9 cellular contexts compared by ENCODE assay signal in the genomic region with DNA sequence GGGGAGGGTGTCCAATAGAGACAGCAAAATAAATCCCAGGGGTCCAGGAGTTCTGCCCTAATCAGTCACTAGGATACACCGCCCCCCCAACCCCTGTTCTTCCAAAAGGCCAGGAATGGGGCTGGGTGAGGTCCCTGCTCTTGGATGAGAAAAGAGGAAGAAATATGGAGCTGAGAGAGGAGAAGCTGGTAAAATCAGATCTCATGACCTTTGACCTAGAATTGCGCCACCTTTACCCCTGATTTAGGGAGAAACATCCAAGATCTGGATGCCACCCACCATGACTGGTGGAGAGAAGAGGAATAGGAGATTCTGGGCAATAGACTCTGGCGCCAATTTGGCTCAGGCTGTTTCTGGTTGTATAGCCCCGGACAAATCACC. TPM values are rescaled to one million over a fixed set of nuclear protein-coding genes. Genes with fewer than 3 reads are reported as not detected.
DNase-seq lines count a peak whose midpoint lies in the region; ATAC-seq and TF ChIP-seq lines count a peak whose summit lies in the region.
"Had no signal": no experiment of that assay in that cellular context is flagged by ENCODE, and none has a peak within 500 bp of the region (broad histone marks: within the 10 kb centered on the region; RNA-seq: fewer than 3 reads in every experiment).

No MANE protein-coding gene starts in this region.

- no peaks in the 10 kb centered on the region for H3K27me3 Mint-ChIP-seq in activated T-cell treated with anti-CD3 and anti-CD28 coated beads, Interleukin-2, amount 50 U/mL, for 72 hours (ENCODE audit: low read depth)
- H3K27me3 Mint-ChIP-seq in activated CD4-positive, alpha-beta memory T cell treated with anti-CD3 and anti-CD28 coated beads, Interleukin-2, amount 10 ng/mL, durations not matched to agents 7 days and 5 days: no peaks in the 10 kb centered on the region

- DNase-seq in activated T-cell treated with anti-CD3 and anti-CD28 coated beads, Interleukin-2, amount 50 U/mL, for 72 hours: no peak
- DNase-seq in activated T-cell treated with anti-CD3 and anti-CD28 coated beads, Interleukin-2, amount 50 U/mL, for 48 hours: no peak
- DNase-seq in activated CD4-positive, alpha-beta memory T cell treated with anti-CD3 and anti-CD28 coated beads, Interleukin-2, amount 10 ng/mL, durations not matched to agents 7 days and 5 days: no peak
- DNase-seq in thyroid gland: no peak
- no peak for DNase-seq in effector CD4-positive, alpha-beta T cell
- no peak for DNase-seq in stimulated activated CD4-positive, alpha-beta T cell treated with anti-CD3 and anti-CD28 coated beads, Interleukin-4, amount 100 ng/mL, for 1 hour
- no peak for DNase-seq in NCI-H1694 treated with DMSO at 0.1 percent for 48 hours (lab: John Stamatoyannopoulos, UW)

- peaks cover 61% of the 10 kb centered on the region for H3K4me1 Mint-ChIP-seq in activated T-cell treated with anti-CD3 and anti-CD28 coated beads, Interleukin-2, amount 50 U/mL, for 72 hours (ENCODE audit: low read depth)
- H3K4me1 Mint-ChIP-seq in activated CD4-positive, alpha-beta memory T cell treated with anti-CD3 and anti-CD28 coated beads, Interleukin-2, amount 10 ng/mL, durations not matched to agents 7 days and 5 days: peaks cover 67% of the 10 kb centered on the region

- TF ChIP-seq POLR2A in thyroid gland (IDR thresholded peaks at IDR 0.05): no peak

- H3K27me3 ChIP-seq in layer of hippocampus (ENCODE audit: control insufficient read depth, insufficient read depth, low read length) (no peaks in the 10 kb centered on the region), thyroid gland (no peaks in the 10 kb centered on the region)

- peaks cover 18 to 19% of the 10 kb centered on the region in 2 donors for H3K36me3 ChIP-seq in thyroid gland

- H3K27ac ChIP-seq in layer of hippocampus (ENCODE audit: low read depth, low read length) (peak overlapping the region; percentile 73), thyroid gland (peak overlapping the region in 2 of 3 donors; percentile 56 to 74)

- H3K9me3 ChIP-seq in thyroid gland: no peaks in the 10 kb centered on the region

- H3K4me1 ChIP-seq in thyroid gland: peaks cover 42 to 50% of the 10 kb centered on the region in 2 donors

- CTCF ChIA-PET in activated CD4-positive, alpha-beta memory T cell treated with anti-CD3 and anti-CD28 coated beads, Interleukin-2, amount 10 ng/mL, durations not matched to agents 7 days and 5 days (lab: Charles Lee): interaction anchor here (2.6 kb wide), 1 partner anchor 45 kb away, joined by 21 read pairs; no protein-coding TSS in a partner anchor

- 85 to 94% methylated on average over 4 of the region's 4 CpGs for WGBS in thyroid gland, 2 donors

- H3K4me3 Mint-ChIP-seq in activated T-cell treated with anti-CD3 and anti-CD28 coated beads, Interleukin-2, amount 50 U/mL, for 72 hours: peak overlapping the region; percentile 96 to 100
- H3K4me3 Mint-ChIP-seq in activated CD4-positive, alpha-beta memory T cell treated with anti-CD3 and anti-CD28 coated beads, Interleukin-2, amount 10 ng/mL, durations not matched to agents 7 days and 5 days: peak overlapping the region; percentile 93

- intact Hi-C loops in thyroid gland (cut with DNase I): no loop called here

- peak overlapping the region in 1 of 3 donors; percentile 58 for H3K4me3 ChIP-seq in thyroid gland (replicated peaks in 1 of 3)

- no peak for ATAC-seq in activated T-cell treated with anti-CD3 and anti-CD28 coated beads, Interleukin-2, amount 50 U/mL, for 72 hours (replicated peaks in 1 of 2)

- TF ChIP-seq CTCF in thyroid gland (IDR thresholded peaks at IDR 0.05): no peak

- POLR2A ChIA-PET in activated CD4-positive, alpha-beta memory T cell treated with anti-CD3 and anti-CD28 coated beads, Interleukin-2, amount 10 ng/mL, durations not matched to agents 7 days and 5 days (lab: Charles Lee): interaction anchor here (0.7 kb wide), 1 partner anchor 8 kb away, joined by 3 read pairs; no protein-coding TSS in a partner anchor

- peak overlapping the region; percentile 61 for H3K27ac Mint-ChIP-seq in activated T-cell treated with anti-CD3 and anti-CD28 coated beads, Interleukin-2, amount 50 U/mL, for 72 hours
- H3K27ac Mint-ChIP-seq in activated CD4-positive, alpha-beta memory T cell treated with anti-CD3 and anti-CD28 coated beads, Interleukin-2, amount 10 ng/mL, durations not matched to agents 7 days and 5 days: peak overlapping the region; percentile 96

- H3K9me3 Mint-ChIP-seq in activated T-cell treated with anti-CD3 and anti-CD28 coated beads, Interleukin-2, amount 50 U/mL, for 72 hours: no peaks in the 10 kb centered on the region
- H3K9me3 Mint-ChIP-seq in activated CD4-positive, alpha-beta memory T cell treated with anti-CD3 and anti-CD28 coated beads, Interleukin-2, amount 10 ng/mL, durations not matched to agents 7 days and 5 days: no peaks in the 10 kb centered on the region

- peaks cover 11 to 26% of the 10 kb centered on the region in 2 donors for H3K36me3 Mint-ChIP-seq in activated T-cell treated with anti-CD3 and anti-CD28 coated beads, Interleukin-2, amount 50 U/mL, for 72 hours (ENCODE audit: insufficient read depth in 2 of 2)
- H3K36me3 Mint-ChIP-seq in activated CD4-positive, alpha-beta memory T cell treated with anti-CD3 and anti-CD28 coated beads, Interleukin-2, amount 10 ng/mL, durations not matched to agents 7 days and 5 days (ENCODE audit: low read depth): peaks cover 37% of the 10 kb centered on the region

RNA-seq across cellular contexts. Expression of gene CACNB1, which starts 0.7 kb away (rescaled TPM):
- total RNA-seq in activated T-cell treated with anti-CD3 and anti-CD28 coated beads, Interleukin-2, amount 50 U/mL, for 72 hours: 10 to 100 TPM; 10.5 to 15.3 TPM
- 10 to 100 TPM; 19.5 to 24.0 TPM for total RNA-seq in activated CD4-positive, alpha-beta memory T cell treated with anti-CD3 and anti-CD28 coated beads, Interleukin-2, amount 10 ng/mL, durations not matched to agents 7 days and 5 days
- total RNA-seq in thyroid gland: 10 to 100 TPM in 1 of 4 donors, 1 to 10 TPM in 3; 5.8 to 10.1 (median 7.8) TPM

RNA-seq across cellular contexts. Expression of gene RPL19, which starts 1.9 kb away (rescaled TPM):
- total RNA-seq in activated T-cell treated with anti-CD3 and anti-CD28 coated beads, Interleukin-2, amount 50 U/mL, for 72 hours: 1,000 to 10,000 TPM; 2,889 to 2,909 TPM
- 1,000 to 10,000 TPM; 1,724 to 1,761 TPM for total RNA-seq in activated CD4-positive, alpha-beta memory T cell treated with anti-CD3 and anti-CD28 coated beads, Interleukin-2, amount 10 ng/mL, durations not matched to agents 7 days and 5 days
- total RNA-seq in thyroid gland: 1,000 to 10,000 TPM; 2,008 to 3,549 (median 2,319) TPM

RNA-seq across cellular contexts. Expression of gene STAC2, which starts 27.6 kb away (rescaled TPM):
- total RNA-seq in activated T-cell treated with anti-CD3 and anti-CD28 coated beads, Interleukin-2, amount 50 U/mL, for 72 hours: under 1 TPM in 1 of 2 donors, not detected in 1; 0.07 TPM
- total RNA-seq in activated CD4-positive, alpha-beta memory T cell treated with anti-CD3 and anti-CD28 coated beads, Interleukin-2, amount 10 ng/mL, durations not matched to agents 7 days and 5 days: not detected
- not detected for total RNA-seq in thyroid gland

RNA-seq across cellular contexts. Expression of gene ARL5C, which starts 32.2 kb away (rescaled TPM):
- under 1 TPM; 0.12 to 0.16 TPM for total RNA-seq in activated T-cell treated with anti-CD3 and anti-CD28 coated beads, Interleukin-2, amount 50 U/mL, for 72 hours
- total RNA-seq in activated CD4-positive, alpha-beta memory T cell treated with anti-CD3 and anti-CD28 coated beads, Interleukin-2, amount 10 ng/mL, durations not matched to agents 7 days and 5 days: under 1 TPM in 1 of 2 experiments, not detected in 1; 0.15 TPM
- total RNA-seq in thyroid gland: not detected
- total RNA-seq: omental fat pad had no signal

RNA-seq across cellular contexts. Expression of gene PLXDC1, which starts 46.7 kb away (rescaled TPM):
- 1 to 10 TPM; 3.0 to 5.6 TPM for total RNA-seq in activated T-cell treated with anti-CD3 and anti-CD28 coated beads, Interleukin-2, amount 50 U/mL, for 72 hours
- 1 to 10 TPM; 7.2 to 7.3 TPM for total RNA-seq in activated CD4-positive, alpha-beta memory T cell treated with anti-CD3 and anti-CD28 coated beads, Interleukin-2, amount 10 ng/mL, durations not matched to agents 7 days and 5 days
- 10 to 100 TPM in 1 of 4 donors, 1 to 10 TPM in 3; 1.8 to 13.4 (median 6.4) TPM for total RNA-seq in thyroid gland
